ENCODE assay signal across 21 cellular contexts in the genomic region with DNA sequence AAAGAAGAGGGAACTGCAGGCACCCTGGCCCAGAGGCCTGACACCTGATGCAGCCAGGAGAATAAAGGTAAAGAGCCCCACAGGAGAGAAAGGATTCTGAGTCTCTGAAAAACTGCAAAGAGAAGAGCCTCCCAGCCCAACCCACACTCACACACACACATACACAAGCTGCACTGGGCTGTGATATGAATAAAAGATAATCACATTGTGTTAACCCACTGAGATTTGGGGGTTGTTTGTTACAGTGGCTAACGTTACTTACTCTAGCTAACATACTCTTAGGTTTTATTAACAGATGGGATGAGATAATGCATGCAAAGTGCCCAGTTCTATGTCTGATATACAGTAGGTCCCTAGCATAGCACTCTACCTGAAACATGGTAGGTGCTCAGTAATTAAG.
"Had no signal": no experiment of that assay in that cellular context is flagged by ENCODE, and none has a peak within 500 bp of the region (broad histone marks: within the 10 kb centered on the region; RNA-seq: fewer than 3 reads in every experiment).

No MANE protein-coding gene starts in this region.

- H2AFZ ChIP-seq: neural progenitor cell had no signal

- H3K4me3 ChIP-seq: body of pancreas, cardiac muscle cell, coronary artery, dorsolateral prefrontal cortex, neural progenitor cell, spleen, tibial nerve had no signal

- H3K9me3 ChIP-seq: body of pancreas, spleen, tibial nerve had no signal

- H3K4me2 ChIP-seq: neural progenitor cell had no signal

- H3K9ac ChIP-seq: neural progenitor cell had no signal

- H3K4me1 ChIP-seq: body of pancreas, tibial nerve had no signal

- ATAC-seq: activated CD8-positive, alpha-beta T cell treated with anti-CD3 and anti-CD28 coated beads for 36 hours; activated T-cell treated with anti-CD3 and anti-CD28 coated beads, Interleukin-2, amount 50 U/mL, for 4 hours; body of pancreas; effector memory CD8-positive, alpha-beta T cell; naive thymus-derived CD8-positive, alpha-beta T cell had no signal

- H3K36me3 ChIP-seq: cardiac muscle cell, neural progenitor cell, spleen, tibial nerve had no signal

- DNase-seq: activated B cell treated with CpG ODN at 0.5 μM for 24 hours; activated CD4-positive, alpha-beta T cell treated with anti-CD3 and anti-CD28 coated beads, Interleukin-2, amount 50 U/mL, for 1 hour; activated CD8-positive, alpha-beta T cell treated with anti-CD3 and anti-CD28 coated beads for 36 hours; activated T-cell treated with anti-CD3 and anti-CD28 coated beads, Interleukin-2, amount 50 U/mL, for 4 hours; dorsolateral prefrontal cortex; effector memory CD8-positive, alpha-beta T cell; head of caudate nucleus; hippocampal formation; kidney; midbrain; naive thymus-derived CD8-positive, alpha-beta T cell; occipital lobe; posterior cingulate gyrus; spleen; stimulated activated naive CD4-positive, alpha-beta T cell treated with Interleukin-2 at 50 U/mL for 16 hours; T-helper 2 cell had no signal

- H3K27ac ChIP-seq: body of pancreas, cardiac muscle cell, coronary artery, dorsolateral prefrontal cortex, neural progenitor cell, tibial nerve had no signal

- H3K27me3 ChIP-seq: body of pancreas, cardiac muscle cell, neural progenitor cell, spleen, tibial nerve had no signal
